Comparison of ENCODE assay signal across 1 cellular context in genomic region chr5:173823721-173824567, GRCh38.
A peak's percentile ranks its signal among the peaks of the same experiment; 100 is the strongest.
TF ChIP-seq lines count a peak whose summit lies in the region.

No MANE protein-coding gene starts in this region.

TF ChIP-seq in HepG2, 621 proteins besides CTCF, POLR2A, EP300 and RAD21 (continued from another document):
- TF ChIP-seq ZNF687 (CRISPR knock-in tag; IDR thresholded peaks at IDR 0.05) (peak; percentile 40; the same call in 1 of the 2 replicates), IRF2 (CRISPR knock-in tag; IDR thresholded peaks at IDR 0.05) (peak; percentile 87), ZNF563 (CRISPR knock-in tag; IDR thresholded peaks at IDR 0.05) (peak; percentile 87)
